In the genomic region with DNA sequence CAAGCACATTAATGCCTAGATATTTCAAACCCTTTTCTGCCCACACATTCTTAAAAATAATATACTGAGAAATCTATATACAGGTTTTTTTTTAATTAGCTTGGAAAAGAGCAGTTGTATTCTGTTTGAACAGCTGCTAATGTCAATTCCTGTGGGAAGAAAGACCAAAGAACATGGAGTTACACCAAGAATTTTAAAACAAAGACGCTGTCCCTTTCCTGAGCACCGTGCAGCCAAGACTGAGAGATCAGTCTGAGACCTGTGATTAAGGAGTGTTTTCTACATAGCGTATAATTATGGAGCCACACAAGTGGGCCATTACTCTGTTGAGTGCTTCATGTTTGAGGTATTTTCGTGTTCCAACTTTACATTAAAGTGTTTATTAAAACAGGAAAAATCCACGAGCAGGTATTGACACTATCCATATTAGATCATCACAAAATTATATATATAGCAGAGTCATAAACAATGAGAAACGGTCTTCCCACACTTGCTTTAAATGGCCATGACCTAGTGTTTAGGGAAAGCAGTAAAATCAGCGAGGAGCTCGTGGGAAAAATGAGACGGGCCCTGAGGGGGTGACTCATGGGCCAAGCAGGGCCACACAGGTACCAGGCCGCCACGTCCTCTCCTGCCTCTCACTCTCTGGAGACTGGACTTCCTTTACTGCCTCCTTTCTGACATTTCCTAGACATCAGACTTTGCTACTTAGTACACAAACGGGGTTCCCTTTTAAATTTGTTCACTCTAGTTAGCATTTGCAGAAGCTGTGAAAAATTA, we compare ENCODE assay signal across 1 cellular context.
TF ChIP-seq lines count a peak whose summit lies in the region.

No MANE protein-coding gene starts in this region.

TF ChIP-seq in GM23338, 12 proteins besides CTCF, POLR2A, EP300 and RAD21 (continued from another document):
- TF ChIP-seq ZNF462 (CRISPR knock-in tag; IDR thresholded peaks at IDR 0.05) = no peak
